20 cellular contexts compared by ENCODE assay signal in genomic region chr11:66868082-66868725, GRCh38. TPM values are rescaled to one million over a fixed set of nuclear protein-coding genes. Genes with fewer than 3 reads are reported as not detected.
DNase-seq lines count a peak whose midpoint lies in the region; ATAC-seq and TF ChIP-seq lines count a peak whose summit lies in the region.
"Had no signal": no experiment of that assay in that cellular context is flagged by ENCODE, and none has a peak within 500 bp of the region (broad histone marks: within the 10 kb centered on the region; RNA-seq: fewer than 3 reads in every experiment).

No MANE protein-coding gene starts in this region.

- H3K27me3 ChIP-seq in HCT116 (ENCODE audit: insufficient read depth, low read length): no peaks in the 10 kb centered on the region
- H3K27me3 ChIP-seq in MM.1S (replicated peaks; ENCODE audit: insufficient read depth, low read length): peaks cover 6% of the 10 kb centered on the region; the same call in 1 of the 2 replicates
- H3K27me3 ChIP-seq in SU-DHL-6 (ENCODE audit: low read length): no peaks in the 10 kb centered on the region
- H3K27me3 ChIP-seq: right lobe of liver, upper lobe of left lung had no signal

- no peaks in the 10 kb centered on the region for H4K20me1 ChIP-seq in HCT116 (ENCODE audit: insufficient read depth)
- no peaks in the 10 kb centered on the region for H4K20me1 ChIP-seq in MM.1S (ENCODE audit: insufficient read depth, low read length)
- H4K20me1 ChIP-seq in SU-DHL-6 (ENCODE audit: low read depth, low read length): no peaks in the 10 kb centered on the region

- TF ChIP-seq CTCF in HCT116 (IDR thresholded peaks at IDR 0.05 in 2 of 3, conservative IDR thresholded peaks at IDR 0.05 in 1 of 3; ENCODE audit: borderline replicate concordance in 1 of 3, insufficient read depth in 1 of 3, low read depth in 2 of 3, low read length in 2 of 3) (no peak), MM.1S (IDR thresholded peaks at IDR 0.05; ENCODE audit: low read length) (no peak), SU-DHL-6 (IDR thresholded peaks at IDR 0.05; ENCODE audit: insufficient read depth, low read length, poor library complexity, severe bottlenecking) (no peak)

- POLR2A ChIA-PET in HCT116 (lab: Charles Lee): no interaction called here
- POLR2A ChIA-PET in activated CD4-positive, alpha-beta T cell treated with anti-CD3 and anti-CD28 coated beads for 36 hours (lab: Charles Lee): no interaction called here

- TF ChIP-seq RAD21 in HCT116 (IDR thresholded peaks at IDR 0.05; ENCODE audit: low read depth): no peak

- peak overlapping the region; percentile 60 for H3K4me2 ChIP-seq in HCT116 (ENCODE audit: low read length)
- peak overlapping the region; percentile 80 for H3K4me2 ChIP-seq in MM.1S (ENCODE audit: low read depth, low read length)
- peak overlapping the region; percentile 43 for H3K4me2 ChIP-seq in SU-DHL-6 (ENCODE audit: low read depth, low read length, poor library complexity, severe bottlenecking)

- H3K36me3 ChIP-seq in HCT116 (ENCODE audit: control insufficient read depth in 1 of 2, insufficient read depth in 2 of 2, low read length in 2 of 2) (no peaks in the 10 kb centered on the region; a peak in 1 of 4 replicates), MM.1S (replicated peaks; ENCODE audit: insufficient read depth, low read length) (no peaks in the 10 kb centered on the region), SU-DHL-6 (ENCODE audit: low read length) (no peaks in the 10 kb centered on the region)

- CTCF ChIA-PET in HCT116 (lab: Charles Lee): interaction anchor here (0.5 to 1.8 kb wide), 3 partner anchors 10 to 108 kb away, joined by 3 to 8 read pairs (median 5); no protein-coding TSS in a partner anchor
- CTCF ChIA-PET in activated CD4-positive, alpha-beta T cell treated with anti-CD3 and anti-CD28 coated beads for 36 hours (lab: Charles Lee): interaction anchor here (0.9 kb wide), 1 partner anchor 24 kb away, joined by 3 read pairs; no protein-coding TSS in a partner anchor

- no peak overlapping the region for H3K27ac ChIP-seq in HCT116 (ENCODE audit: low read depth, low read length)
- no peak overlapping the region for H3K27ac ChIP-seq in MM.1S (ENCODE audit: low read length)
- no peak overlapping the region for H3K27ac ChIP-seq in SU-DHL-6 (ENCODE audit: low read depth, low read length)
- H3K27ac ChIP-seq: right lobe of liver, upper lobe of left lung had no signal

- peaks cover 14% of the 10 kb centered on the region for H3F3A ChIP-seq in MM.1S (ENCODE audit: insufficient read depth, low read length)
- peaks cover 6% of the 10 kb centered on the region for H3F3A ChIP-seq in SU-DHL-6 (ENCODE audit: insufficient read depth)

- BruUV-seq in HCT116 (replicated peaks; lab: Mats Ljungman, UMichigan): TSS peak; percentile 75

- H3K4me3 ChIP-seq in HCT116 (replicated peaks in 1 of 2; ENCODE audit: low read depth in 1 of 2, low read length in 2 of 2) (no peak overlapping the region), MM.1S (ENCODE audit: low read length) (peak overlapping the region; percentile 42), SU-DHL-6 (ENCODE audit: insufficient read depth, low read length, poor library complexity, severe bottlenecking) (no peak overlapping the region)
- H3K4me3 ChIP-seq: GM23338, right lobe of liver, upper lobe of left lung had no signal

- peaks cover 7 to 23% of the 10 kb centered on the region in 2 experiments; a peak in 3 of 4 replicates for H3K4me1 ChIP-seq in HCT116 (ENCODE audit: control insufficient read depth in 1 of 2, insufficient read depth in 2 of 2, low read length in 2 of 2)
- peaks cover 33% of the 10 kb centered on the region for H3K4me1 ChIP-seq in MM.1S (ENCODE audit: low read length)
- H3K4me1 ChIP-seq: right lobe of liver had no signal

- DNase-seq in HCT116 (ENCODE audit: low read depth, low spot score) (no peak), MM.1S (no peak), T-helper 1 cell (no peak)
- no peak for DNase-seq in stimulated activated naive B cell treated with anti-CD40 and anti-IgM and Interleukin-4, amounts not matched to agents 10 μg/mL and 1 μg/mL and 100 μg/mL, for 72 hours
- no peak for DNase-seq in activated CD4-positive, alpha-beta T cell treated with anti-CD3 and anti-CD28 coated beads for 36 hours
- DNase-seq: DND-41, hypothalamus, mesenchymal stem cell, NCI-H2171, substantia nigra had no signal

- intact Hi-C loops in HCT116 (cut with micrococcal nuclease): no loop called here
- intact Hi-C loops in activated CD4-positive, alpha-beta T cell treated with anti-CD3 and anti-CD28 coated beads for 36 hours (cut with DNase I, micrococcal nuclease): loop anchor here in 1 of 2 experiments (1.0 kb wide), 5 partner anchors 12 to 174 kb away; partner anchors contain the start of gene RCE1

- H3K27ac Mint-ChIP-seq in stimulated activated naive B cell treated with anti-CD40 and anti-IgM and Interleukin-4, amounts not matched to agents 10 μg/mL and 1 μg/mL and 100 μg/mL, for 72 hours: no peak overlapping the region
- no peak overlapping the region for H3K27ac Mint-ChIP-seq in activated CD4-positive, alpha-beta T cell treated with anti-CD3 and anti-CD28 coated beads for 36 hours
- H3K27ac Mint-ChIP-seq: activated T-cell treated with anti-CD3 and anti-CD28 coated beads, Interleukin-2, amount 50 U/mL, for 24 hours; progenitor cell of endocrine pancreas; T-helper 1 cell treated with Interleukin-12 subunit alpha and Interleukin-12 subunit beta and Interleukin-4 antibody, amounts not matched to agents 30 μg/mL and 1 μg/mL, for 36 hours had no signal

- H3K79me2 ChIP-seq in HCT116 (ENCODE audit: insufficient read depth, low read length): no peaks in the 10 kb centered on the region
- H3K79me2 ChIP-seq in MM.1S (ENCODE audit: low read length): no peaks in the 10 kb centered on the region
- H3K79me2 ChIP-seq in SU-DHL-6 (ENCODE audit: insufficient read depth, low read length): no peaks in the 10 kb centered on the region

- no peaks in the 10 kb centered on the region for H3K9me3 ChIP-seq in HCT116 (ENCODE audit: control insufficient read depth in 1 of 2, insufficient read depth in 1 of 2, low read depth in 1 of 2, low read length in 2 of 2)
- no peaks in the 10 kb centered on the region for H3K9me3 ChIP-seq in MM.1S (replicated peaks; ENCODE audit: insufficient read depth, low read length)
- no peaks in the 10 kb centered on the region for H3K9me3 ChIP-seq in SU-DHL-6 (ENCODE audit: insufficient read depth, low read length)
- H3K9me3 ChIP-seq: right lobe of liver, upper lobe of left lung had no signal

- ATAC-seq in HCT116: peak; percentile 23
- peak; percentile 21 to 26 for ATAC-seq in stimulated activated naive B cell treated with anti-CD40 and anti-IgM and Interleukin-4, amounts not matched to agents 10 μg/mL and 1 μg/mL and 100 μg/mL, for 72 hours (replicated peaks)
- ATAC-seq in activated CD4-positive, alpha-beta T cell treated with anti-CD3 and anti-CD28 coated beads for 36 hours: no peak
- no peak for ATAC-seq in activated CD4-positive, CD25-positive, alpha-beta regulatory T cell treated with anti-CD3 and anti-CD28 coated beads, Interleukin-2, amount 50 U/mL, for 24 hours

- peaks cover 8 to 12% of the 10 kb centered on the region in 2 donors for H3K4me1 Mint-ChIP-seq in stimulated activated naive B cell treated with anti-CD40 and anti-IgM and Interleukin-4, amounts not matched to agents 10 μg/mL and 1 μg/mL and 100 μg/mL, for 72 hours
- peaks cover 16% of the 10 kb centered on the region for H3K4me1 Mint-ChIP-seq in activated CD4-positive, alpha-beta T cell treated with anti-CD3 and anti-CD28 coated beads for 36 hours

- no peaks in the 10 kb centered on the region for H3K36me3 Mint-ChIP-seq in stimulated activated naive B cell treated with anti-CD40 and anti-IgM and Interleukin-4, amounts not matched to agents 10 μg/mL and 1 μg/mL and 100 μg/mL, for 72 hours
- H3K36me3 Mint-ChIP-seq in activated CD4-positive, alpha-beta T cell treated with anti-CD3 and anti-CD28 coated beads for 36 hours (ENCODE audit: low read depth): no peaks in the 10 kb centered on the region
- H3K36me3 Mint-ChIP-seq: CD4-positive, CD25-positive, alpha-beta regulatory T cell; immature natural killer cell had no signal

- peak overlapping the region in 1 of 2 donors; percentile 29 for H3K4me3 Mint-ChIP-seq in stimulated activated naive B cell treated with anti-CD40 and anti-IgM and Interleukin-4, amounts not matched to agents 10 μg/mL and 1 μg/mL and 100 μg/mL, for 72 hours
- no peak overlapping the region for H3K4me3 Mint-ChIP-seq in activated CD4-positive, alpha-beta T cell treated with anti-CD3 and anti-CD28 coated beads for 36 hours
- H3K4me3 Mint-ChIP-seq: activated T-cell treated with anti-CD3 and anti-CD28 coated beads, Interleukin-2, amount 50 U/mL, for 24 hours; GM23338; immature natural killer cell; T-helper 1 cell treated with Interleukin-12 subunit alpha and Interleukin-12 subunit beta and Interleukin-4 antibody, amounts not matched to agents 30 μg/mL and 1 μg/mL, for 36 hours had no signal

- no peaks in the 10 kb centered on the region for H3K27me3 Mint-ChIP-seq in stimulated activated naive B cell treated with anti-CD40 and anti-IgM and Interleukin-4, amounts not matched to agents 10 μg/mL and 1 μg/mL and 100 μg/mL, for 72 hours
- no peaks in the 10 kb centered on the region for H3K27me3 Mint-ChIP-seq in activated CD4-positive, alpha-beta T cell treated with anti-CD3 and anti-CD28 coated beads for 36 hours
- H3K27me3 Mint-ChIP-seq: activated T-cell treated with anti-CD3 and anti-CD28 coated beads, Interleukin-2, amount 50 U/mL, for 24 hours; CD4-positive, CD25-positive, alpha-beta regulatory T cell; progenitor cell of endocrine pancreas had no signal

- no peak overlapping the region for H2AFZ ChIP-seq in HCT116 (ENCODE audit: low read depth, low read length, poor library complexity, severe bottlenecking)
- H2AFZ ChIP-seq in MM.1S (ENCODE audit: low read length): peak overlapping the region; percentile 28
- H2AFZ ChIP-seq in SU-DHL-6 (ENCODE audit: low read depth, low read length, severe bottlenecking): peak overlapping the region; percentile 68

- H3K9me2 ChIP-seq in HCT116 (ENCODE audit: insufficient read depth) (no peaks in the 10 kb centered on the region), MM.1S (replicated peaks; ENCODE audit: insufficient read depth, low read length) (no peaks in the 10 kb centered on the region), SU-DHL-6 (replicated peaks; ENCODE audit: insufficient read depth, low read length) (no peaks in the 10 kb centered on the region)

- no peak overlapping the region for H3K9ac ChIP-seq in HCT116 (ENCODE audit: low read length)
- H3K9ac ChIP-seq in MM.1S (ENCODE audit: low read length): no peak overlapping the region; the same call in 1 of the 2 replicates
- H3K9ac ChIP-seq in SU-DHL-6 (ENCODE audit: low read length): no peak overlapping the region

- RAD21 ChIA-PET in HCT116 (lab: Charles Lee; ENCODE audit: low non-redundant PET in 1 of 2, low total read pairs in 2 of 2, uncharacterized antibody in 2 of 2, unreplicated experiment in 2 of 2): no interaction called here

- TF ChIP-seq POLR2A in HCT116 (IDR thresholded peaks at IDR 0.05; ENCODE audit: borderline replicate concordance, extremely low read depth, insufficient read depth, insufficient read length): no peak

- no peaks in the 10 kb centered on the region for H3K9me3 Mint-ChIP-seq in stimulated activated naive B cell treated with anti-CD40 and anti-IgM and Interleukin-4, amounts not matched to agents 10 μg/mL and 1 μg/mL and 100 μg/mL, for 72 hours
- H3K9me3 Mint-ChIP-seq in activated CD4-positive, alpha-beta T cell treated with anti-CD3 and anti-CD28 coated beads for 36 hours (ENCODE audit: low read depth): no peaks in the 10 kb centered on the region
- H3K9me3 Mint-ChIP-seq: activated T-cell treated with anti-CD3 and anti-CD28 coated beads, Interleukin-2, amount 50 U/mL, for 24 hours; CD4-positive, CD25-positive, alpha-beta regulatory T cell; GM23338; immature natural killer cell; T-helper 1 cell treated with Interleukin-12 subunit alpha and Interleukin-12 subunit beta and Interleukin-4 antibody, amounts not matched to agents 30 μg/mL and 1 μg/mL, for 36 hours had no signal

RNA-seq across cellular contexts. Expression of gene LRFN4, which starts 11.3 kb away (rescaled TPM):
- total RNA-seq in HCT116 (2021; ENCODE audit: unreplicated experiment): 55.4 TPM
- polyA plus RNA-seq in HCT116 (2012): 28.7 and 30.2 TPM in 2 replicates
- 10 to 100 TPM; 19.2 to 22.7 TPM for total RNA-seq in activated CD4-positive, alpha-beta T cell treated with anti-CD3 and anti-CD28 coated beads for 36 hours

RNA-seq across cellular contexts. Expression of gene RCE1, which starts 25.0 kb away (rescaled TPM):
- total RNA-seq in HCT116 (2021; ENCODE audit: unreplicated experiment): 35.3 TPM
- polyA plus RNA-seq in HCT116 (2012): 35.0 and 37.5 TPM in 2 replicates
- 10 to 100 TPM; 24.9 to 25.6 TPM for total RNA-seq in activated CD4-positive, alpha-beta T cell treated with anti-CD3 and anti-CD28 coated beads for 36 hours

Comparison
In these comparisons a context has a peak if more than half of its experiments do, and no peak if none do; other contexts are left out.
1. ATAC-seq: peak in HCT116 (single experiment) and stimulated activated naive B cell treated with anti-CD40 and anti-IgM and Interleukin-4, amounts not matched to agents 10 μg/mL and 1 μg/mL and 100 μg/mL, for 72 hours (2 of 2); none in activated CD4-positive, alpha-beta T cell treated with anti-CD3 and anti-CD28 coated beads for 36 hours (single experiment) and activated CD4-positive, CD25-positive, alpha-beta regulatory T cell treated with anti-CD3 and anti-CD28 coated beads, Interleukin-2, amount 50 U/mL, for 24 hours (0 of 2).
2. Peak in every context shown above with its lines, with median percentiles within 50 percentile points of each other: H3K4me2 ChIP-seq.